19 cellular contexts compared by ENCODE assay signal in genomic region chr4:140659935-140660710, GRCh38.
"Had no signal": no experiment of that assay in that cellular context is flagged by ENCODE, and none has a peak within 500 bp of the region (broad histone marks: within the 10 kb centered on the region; RNA-seq: fewer than 3 reads in every experiment).

No MANE protein-coding gene starts in this region.

- H3K4me3 ChIP-seq: heart left ventricle, left lung, upper lobe of left lung had no signal

- H3K9me3 Mint-ChIP-seq: activated CD4-positive, alpha-beta T cell treated with anti-CD3 and anti-CD28 coated beads, Interleukin-2, amount 10 ng/mL, durations not matched to agents 7 days and 5 days; activated T-cell treated with anti-CD3 and anti-CD28 coated beads, Interleukin-2, amount 50 U/mL, for 72 hours; T-cell had no signal

- H3K36me3 Mint-ChIP-seq: activated naive CD8-positive, alpha-beta T cell; T-cell had no signal

- DNase-seq: activated CD4-positive, alpha-beta T cell treated with anti-CD3 and anti-CD28 coated beads, Interleukin-2, amount 10 ng/mL, durations not matched to agents 7 days and 5 days; activated CD8-positive, alpha-beta memory T cell treated with anti-CD3 and anti-CD28 coated beads, Interleukin-2, amount 50 U/mL, for 48 hours; activated gamma-delta T cell treated with Interleukin-2 at 50 U/mL for 16 hours; activated T-cell treated with anti-CD3 and anti-CD28 coated beads, Interleukin-2, amount 50 U/mL, for 72 hours; amygdala; brain microvascular endothelial cell; cerebellar nuclear complex; effector memory CD4-positive, alpha-beta T cell; heart left ventricle; left lung; right cardiac atrium; small intestine; stimulated activated naive CD8-positive, alpha-beta T cell treated with anti-CD3 and anti-CD28 coated beads, Interleukin-15, Interleukin-2, amounts not matched to agents 100 U/mL and 50 U/mL, for 24 hours; T-cell; T-helper 9 cell; upper lobe of left lung had no signal

- H3K4me3 Mint-ChIP-seq: activated CD4-positive, alpha-beta T cell treated with anti-CD3 and anti-CD28 coated beads, Interleukin-2, amount 10 ng/mL, durations not matched to agents 7 days and 5 days; activated naive CD8-positive, alpha-beta T cell; activated T-cell treated with anti-CD3 and anti-CD28 coated beads, Interleukin-2, amount 50 U/mL, for 72 hours; T-cell had no signal

- ATAC-seq: activated T-cell treated with anti-CD3 and anti-CD28 coated beads, Interleukin-2, amount 50 U/mL, for 72 hours; heart left ventricle; left lung; right cardiac atrium; stimulated activated naive CD8-positive, alpha-beta T cell treated with anti-CD3 and anti-CD28 coated beads, Interleukin-15, Interleukin-2, amounts not matched to agents 100 U/mL and 50 U/mL, for 24 hours; T-cell had no signal

- H3K4me1 ChIP-seq: heart left ventricle, left lung, upper lobe of left lung had no signal

- H3K27ac ChIP-seq: brain microvascular endothelial cell, epithelial cell of prostate, heart left ventricle, left lung, upper lobe of left lung had no signal

- H3K27me3 ChIP-seq: brain microvascular endothelial cell, heart left ventricle, left lung, upper lobe of left lung had no signal

- H3K27me3 Mint-ChIP-seq: progenitor cell of endocrine pancreas had no signal

- H3K4me1 Mint-ChIP-seq: activated CD4-positive, alpha-beta T cell treated with anti-CD3 and anti-CD28 coated beads, Interleukin-2, amount 10 ng/mL, durations not matched to agents 7 days and 5 days; T-cell had no signal

- H3K9me3 ChIP-seq: heart left ventricle, left lung, upper lobe of left lung had no signal

- H3K27ac Mint-ChIP-seq: activated CD4-positive, alpha-beta T cell treated with anti-CD3 and anti-CD28 coated beads, Interleukin-2, amount 10 ng/mL, durations not matched to agents 7 days and 5 days; activated naive CD8-positive, alpha-beta T cell; activated T-cell treated with anti-CD3 and anti-CD28 coated beads, Interleukin-2, amount 50 U/mL, for 72 hours; progenitor cell of endocrine pancreas; T-cell had no signal
